Comparison of ENCODE assay signal across 1 cellular context in the genomic region with DNA sequence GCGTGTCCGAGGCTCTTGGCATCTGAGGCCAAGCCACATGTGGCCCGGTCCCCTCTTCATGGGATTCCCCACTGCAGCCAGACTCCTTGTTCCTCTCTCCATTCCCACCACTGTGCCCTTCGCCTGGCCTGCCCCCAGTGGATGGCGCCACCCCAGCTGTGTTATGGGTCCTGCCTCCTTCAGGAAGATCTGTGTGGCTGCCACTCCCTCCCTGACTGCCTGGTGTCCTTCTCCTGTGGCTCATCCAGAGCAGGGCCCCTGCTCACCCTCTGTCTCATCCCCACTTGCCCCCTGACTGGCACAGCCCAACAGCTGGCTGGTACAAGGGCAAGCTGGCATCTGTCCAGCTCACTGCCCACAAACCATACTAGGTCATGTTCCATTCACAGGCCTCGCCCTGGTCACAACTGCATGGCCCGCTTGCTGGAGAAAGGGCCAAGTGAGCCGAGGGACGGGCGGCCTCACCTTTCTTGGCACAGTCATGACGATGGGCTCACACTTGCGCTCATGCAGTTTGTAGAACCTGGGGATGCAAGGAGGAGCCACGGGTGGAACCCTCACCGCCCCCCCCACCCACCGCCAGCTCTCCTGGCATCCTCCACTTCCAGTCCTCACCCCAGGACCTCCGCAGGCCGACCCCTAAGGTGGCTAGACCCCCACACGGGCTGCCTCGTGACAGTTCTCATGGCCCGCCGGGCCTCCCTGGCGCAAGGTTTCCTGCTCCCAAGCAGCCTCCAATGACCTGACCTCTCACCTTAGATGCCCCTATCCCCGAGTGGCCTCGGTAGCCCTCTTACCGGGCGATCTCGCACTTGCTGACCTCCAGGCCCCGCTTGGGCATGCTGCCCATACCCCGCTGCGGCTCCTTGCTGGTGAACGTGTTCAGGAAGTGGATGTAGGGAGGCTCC.
TF ChIP-seq lines count a peak whose summit lies in the region.

No MANE protein-coding gene starts in this region.

TF ChIP-seq in GM12878, 131 proteins besides CTCF, POLR2A, EP300 and RAD21:
- no peak for TF ChIP-seq RELA (IDR thresholded peaks at IDR 0.05; ENCODE audit: borderline replicate concordance, partially characterized antibody)
- TF ChIP-seq SPI1 (IDR thresholded peaks at IDR 0.05; ENCODE audit: borderline replicate concordance, insufficient read depth, low read depth, low read length), result no peak
- no peak for TF ChIP-seq KDM1A (IDR thresholded peaks at IDR 0.05; ENCODE audit: borderline replicate concordance)
- 0 out of 2 replicates have a peak, but pooled peaks have one; percentile 3 for TF ChIP-seq SMC3 (IDR thresholded peaks at IDR 0.05; ENCODE audit: borderline replicate concordance, low read length)
- TF ChIP-seq HDGF (IDR thresholded peaks at IDR 0.05), result 0 out of 2 replicates have a peak, but pooled peaks have one; percentile 65
- TF ChIP-seq, protein P1, sequence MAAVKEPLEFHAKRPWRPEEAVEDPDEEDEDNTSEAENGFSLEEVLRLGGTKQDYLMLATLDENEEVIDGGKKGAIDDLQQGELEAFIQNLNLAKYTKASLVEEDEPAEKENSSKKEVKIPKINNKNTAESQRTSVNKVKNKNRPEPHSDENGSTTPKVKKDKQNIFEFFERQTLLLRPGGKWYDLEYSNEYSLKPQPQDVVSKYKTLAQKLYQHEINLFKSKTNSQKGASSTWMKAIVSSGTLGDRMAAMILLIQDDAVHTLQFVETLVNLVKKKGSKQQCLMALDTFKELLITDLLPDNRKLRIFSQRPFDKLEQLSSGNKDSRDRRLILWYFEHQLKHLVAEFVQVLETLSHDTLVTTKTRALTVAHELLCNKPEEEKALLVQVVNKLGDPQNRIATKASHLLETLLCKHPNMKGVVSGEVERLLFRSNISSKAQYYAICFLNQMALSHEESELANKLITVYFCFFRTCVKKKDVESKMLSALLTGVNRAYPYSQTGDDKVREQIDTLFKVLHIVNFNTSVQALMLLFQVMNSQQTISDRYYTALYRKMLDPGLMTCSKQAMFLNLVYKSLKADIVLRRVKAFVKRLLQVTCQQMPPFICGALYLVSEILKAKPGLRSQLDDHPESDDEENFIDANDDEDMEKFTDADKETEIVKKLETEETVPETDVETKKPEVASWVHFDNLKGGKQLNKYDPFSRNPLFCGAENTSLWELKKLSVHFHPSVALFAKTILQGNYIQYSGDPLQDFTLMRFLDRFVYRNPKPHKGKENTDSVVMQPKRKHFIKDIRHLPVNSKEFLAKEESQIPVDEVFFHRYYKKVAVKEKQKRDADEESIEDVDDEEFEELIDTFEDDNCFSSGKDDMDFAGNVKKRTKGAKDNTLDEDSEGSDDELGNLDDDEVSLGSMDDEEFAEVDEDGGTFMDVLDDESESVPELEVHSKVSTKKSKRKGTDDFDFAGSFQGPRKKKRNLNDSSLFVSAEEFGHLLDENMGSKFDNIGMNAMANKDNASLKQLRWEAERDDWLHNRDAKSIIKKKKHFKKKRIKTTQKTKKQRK (IDR thresholded peaks at IDR 0.05; ENCODE audit: low read depth, low read length), result no peak
- peak in 1 of 2 experiments; percentile 45; a peak in 3 of 4 replicates for TF ChIP-seq IKZF2 (IDR thresholded peaks at IDR 0.05)
- TF ChIP-seq CBX3 (IDR thresholded peaks at IDR 0.05; ENCODE audit: borderline replicate concordance, low read depth), result no peak
- TF ChIP-seq POU2F2 (IDR thresholded peaks at IDR 0.05; ENCODE audit: borderline replicate concordance, low read depth, low read length), result no peak
- no peak for TF ChIP-seq CBFB (IDR thresholded peaks at IDR 0.05; ENCODE audit: low read depth)
- TF ChIP-seq IKZF1 (conservative IDR thresholded peaks at IDR 0.05), result peak; percentile 54
- 0 out of 2 replicates have a peak, but pooled peaks have one; percentile 24 for TF ChIP-seq NR2F1 (conservative IDR thresholded peaks at IDR 0.05)
- TF ChIP-seq ESRRA (IDR thresholded peaks at IDR 0.05; ENCODE audit: low read length), result no peak
- TF ChIP-seq, protein P2, sequence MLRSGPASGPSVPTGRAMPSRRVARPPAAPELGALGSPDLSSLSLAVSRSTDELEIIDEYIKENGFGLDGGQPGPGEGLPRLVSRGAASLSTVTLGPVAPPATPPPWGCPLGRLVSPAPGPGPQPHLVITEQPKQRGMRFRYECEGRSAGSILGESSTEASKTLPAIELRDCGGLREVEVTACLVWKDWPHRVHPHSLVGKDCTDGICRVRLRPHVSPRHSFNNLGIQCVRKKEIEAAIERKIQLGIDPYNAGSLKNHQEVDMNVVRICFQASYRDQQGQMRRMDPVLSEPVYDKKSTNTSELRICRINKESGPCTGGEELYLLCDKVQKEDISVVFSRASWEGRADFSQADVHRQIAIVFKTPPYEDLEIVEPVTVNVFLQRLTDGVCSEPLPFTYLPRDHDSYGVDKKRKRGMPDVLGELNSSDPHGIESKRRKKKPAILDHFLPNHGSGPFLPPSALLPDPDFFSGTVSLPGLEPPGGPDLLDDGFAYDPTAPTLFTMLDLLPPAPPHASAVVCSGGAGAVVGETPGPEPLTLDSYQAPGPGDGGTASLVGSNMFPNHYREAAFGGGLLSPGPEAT (IDR thresholded peaks at IDR 0.05; ENCODE audit: low read depth), result 0 out of 2 replicates have a peak, but pooled peaks have one; percentile 18
- TF ChIP-seq, protein P3, sequence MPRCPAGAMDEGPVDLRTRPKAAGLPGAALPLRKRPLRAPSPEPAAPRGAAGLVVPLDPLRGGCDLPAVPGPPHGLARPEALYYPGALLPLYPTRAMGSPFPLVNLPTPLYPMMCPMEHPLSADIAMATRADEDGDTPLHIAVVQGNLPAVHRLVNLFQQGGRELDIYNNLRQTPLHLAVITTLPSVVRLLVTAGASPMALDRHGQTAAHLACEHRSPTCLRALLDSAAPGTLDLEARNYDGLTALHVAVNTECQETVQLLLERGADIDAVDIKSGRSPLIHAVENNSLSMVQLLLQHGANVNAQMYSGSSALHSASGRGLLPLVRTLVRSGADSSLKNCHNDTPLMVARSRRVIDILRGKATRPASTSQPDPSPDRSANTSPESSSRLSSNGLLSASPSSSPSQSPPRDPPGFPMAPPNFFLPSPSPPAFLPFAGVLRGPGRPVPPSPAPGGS (IDR thresholded peaks at IDR 0.05; ENCODE audit: borderline replicate concordance, insufficient read depth, low read depth, low read length, poor library complexity, severe bottlenecking), result peak; percentile 10
- peak; percentile 42 for TF ChIP-seq EED (IDR thresholded peaks at IDR 0.05; ENCODE audit: low read depth)
- no peak for TF ChIP-seq NR2C1 (IDR thresholded peaks at IDR 0.05)
- TF ChIP-seq, protein P4, sequence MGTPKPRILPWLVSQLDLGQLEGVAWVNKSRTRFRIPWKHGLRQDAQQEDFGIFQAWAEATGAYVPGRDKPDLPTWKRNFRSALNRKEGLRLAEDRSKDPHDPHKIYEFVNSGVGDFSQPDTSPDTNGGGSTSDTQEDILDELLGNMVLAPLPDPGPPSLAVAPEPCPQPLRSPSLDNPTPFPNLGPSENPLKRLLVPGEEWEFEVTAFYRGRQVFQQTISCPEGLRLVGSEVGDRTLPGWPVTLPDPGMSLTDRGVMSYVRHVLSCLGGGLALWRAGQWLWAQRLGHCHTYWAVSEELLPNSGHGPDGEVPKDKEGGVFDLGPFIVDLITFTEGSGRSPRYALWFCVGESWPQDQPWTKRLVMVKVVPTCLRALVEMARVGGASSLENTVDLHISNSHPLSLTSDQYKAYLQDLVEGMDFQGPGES (IDR thresholded peaks at IDR 0.05), result no peak
- TF ChIP-seq, protein P5, sequence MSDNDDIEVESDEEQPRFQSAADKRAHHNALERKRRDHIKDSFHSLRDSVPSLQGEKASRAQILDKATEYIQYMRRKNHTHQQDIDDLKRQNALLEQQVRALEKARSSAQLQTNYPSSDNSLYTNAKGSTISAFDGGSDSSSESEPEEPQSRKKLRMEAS (IDR thresholded peaks at IDR 0.05; ENCODE audit: low read depth, low read length), result no peak
- no peak for TF ChIP-seq CREB1 (IDR thresholded peaks at IDR 0.05; ENCODE audit: low read depth)
- TF ChIP-seq SMARCA5 (IDR thresholded peaks at IDR 0.05), result 0 out of 2 replicates have a peak, but pooled peaks have one; percentile 21
- TF ChIP-seq ZZZ3 (IDR thresholded peaks at IDR 0.05; ENCODE audit: control insufficient read depth, insufficient read length, low read depth), result no peak
- peak; percentile 23; the same call in 1 of the 2 replicates for TF ChIP-seq POLR2AphosphoS5 (IDR thresholded peaks at IDR 0.05; ENCODE audit: low read length)
- TF ChIP-seq ZNF384 (IDR thresholded peaks at IDR 0.05; ENCODE audit: borderline replicate concordance, low read depth, low read length), result no peak
- TF ChIP-seq, protein P6, sequence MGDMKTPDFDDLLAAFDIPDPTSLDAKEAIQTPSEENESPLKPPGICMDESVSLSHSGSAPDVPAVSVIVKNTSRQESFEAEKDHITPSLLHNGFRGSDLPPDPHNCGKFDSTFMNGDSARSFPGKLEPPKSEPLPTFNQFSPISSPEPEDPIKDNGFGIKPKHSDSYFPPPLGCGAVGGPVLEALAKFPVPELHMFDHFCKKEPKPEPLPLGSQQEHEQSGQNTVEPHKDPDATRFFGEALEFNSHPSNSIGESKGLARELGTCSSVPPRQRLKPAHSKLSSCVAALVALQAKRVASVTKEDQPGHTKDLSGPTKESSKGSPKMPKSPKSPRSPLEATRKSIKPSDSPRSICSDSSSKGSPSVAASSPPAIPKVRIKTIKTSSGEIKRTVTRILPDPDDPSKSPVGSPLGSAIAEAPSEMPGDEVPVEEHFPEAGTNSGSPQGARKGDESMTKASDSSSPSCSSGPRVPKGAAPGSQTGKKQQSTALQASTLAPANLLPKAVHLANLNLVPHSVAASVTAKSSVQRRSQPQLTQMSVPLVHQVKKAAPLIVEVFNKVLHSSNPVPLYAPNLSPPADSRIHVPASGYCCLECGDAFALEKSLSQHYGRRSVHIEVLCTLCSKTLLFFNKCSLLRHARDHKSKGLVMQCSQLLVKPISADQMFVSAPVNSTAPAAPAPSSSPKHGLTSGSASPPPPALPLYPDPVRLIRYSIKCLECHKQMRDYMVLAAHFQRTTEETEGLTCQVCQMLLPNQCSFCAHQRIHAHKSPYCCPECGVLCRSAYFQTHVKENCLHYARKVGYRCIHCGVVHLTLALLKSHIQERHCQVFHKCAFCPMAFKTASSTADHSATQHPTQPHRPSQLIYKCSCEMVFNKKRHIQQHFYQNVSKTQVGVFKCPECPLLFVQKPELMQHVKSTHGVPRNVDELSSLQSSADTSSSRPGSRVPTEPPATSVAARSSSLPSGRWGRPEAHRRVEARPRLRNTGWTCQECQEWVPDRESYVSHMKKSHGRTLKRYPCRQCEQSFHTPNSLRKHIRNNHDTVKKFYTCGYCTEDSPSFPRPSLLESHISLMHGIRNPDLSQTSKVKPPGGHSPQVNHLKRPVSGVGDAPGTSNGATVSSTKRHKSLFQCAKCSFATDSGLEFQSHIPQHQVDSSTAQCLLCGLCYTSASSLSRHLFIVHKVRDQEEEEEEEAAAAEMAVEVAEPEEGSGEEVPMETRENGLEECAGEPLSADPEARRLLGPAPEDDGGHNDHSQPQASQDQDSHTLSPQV (IDR thresholded peaks at IDR 0.05), result no peak
- TF ChIP-seq NBN (IDR thresholded peaks at IDR 0.05), result 0 out of 2 replicates have a peak, but pooled peaks have one; percentile 18
- TF ChIP-seq MTA2 (IDR thresholded peaks at IDR 0.05; ENCODE audit: low read depth), result no peak
- no peak for TF ChIP-seq EZH2 (IDR thresholded peaks at IDR 0.05; ENCODE audit: borderline replicate concordance, control insufficient read depth, low read depth, low read length)
- no peak for TF ChIP-seq CBX5 (IDR thresholded peaks at IDR 0.05; ENCODE audit: low read depth)
- TF ChIP-seq LARP7 (IDR thresholded peaks at IDR 0.05), result no peak
- TF ChIP-seq RFX5 (IDR thresholded peaks at IDR 0.05; ENCODE audit: low read depth, low read length), result no peak
- TF ChIP-seq MEF2B (IDR thresholded peaks at IDR 0.05; ENCODE audit: partially characterized antibody, poor library complexity, severe bottlenecking), result no peak
